9 cellular contexts compared by ENCODE assay signal in the genomic region with DNA sequence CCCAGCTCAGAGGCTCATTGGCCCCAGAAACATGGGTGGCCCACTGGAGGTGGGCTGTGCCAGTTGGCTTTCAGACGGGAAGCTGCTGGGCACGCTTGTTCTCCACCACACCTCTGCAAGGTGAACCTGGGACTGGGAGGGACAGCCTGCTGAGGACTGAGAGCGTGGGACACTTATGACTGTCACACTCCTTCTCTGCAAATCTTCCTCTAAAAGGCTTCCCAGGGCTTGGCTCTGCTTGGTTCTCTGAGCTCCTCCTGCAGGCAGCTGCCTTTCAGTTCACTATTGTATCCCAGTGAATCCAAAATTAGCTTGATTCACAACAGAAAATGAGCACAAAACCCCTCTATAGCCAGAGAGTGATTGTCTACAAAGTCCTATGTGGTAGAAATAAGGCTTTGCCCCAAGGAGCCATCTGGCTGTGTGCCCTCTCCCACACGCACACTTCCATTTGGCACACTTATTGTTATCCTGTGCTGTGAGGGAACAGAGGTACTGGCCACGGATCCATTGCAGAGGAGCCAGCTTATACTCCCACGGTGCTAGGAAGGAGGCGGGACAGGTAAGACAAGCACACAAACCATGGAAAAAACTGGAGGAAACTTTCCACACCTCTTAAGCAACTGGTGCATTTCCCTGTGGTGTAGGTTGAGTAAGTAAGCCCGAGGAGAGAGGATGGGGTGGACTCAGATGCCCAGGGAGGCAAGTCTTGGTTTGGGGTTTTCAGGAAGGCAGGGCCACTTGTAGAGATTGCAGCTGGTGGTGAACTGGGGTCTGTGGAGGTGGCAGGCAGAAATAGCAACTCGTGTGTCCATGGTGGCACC. TPM values are rescaled to one million over a fixed set of nuclear protein-coding genes. Genes with fewer than 3 reads are reported as not detected.
DNase-seq lines count a peak whose midpoint lies in the region; ATAC-seq and TF ChIP-seq lines count a peak whose summit lies in the region.
"Had no signal": no experiment of that assay in that cellular context is flagged by ENCODE, and none has a peak within 500 bp of the region (broad histone marks: within the 10 kb centered on the region; RNA-seq: fewer than 3 reads in every experiment).

No MANE protein-coding gene starts in this region.

- H3K4me3 Mint-ChIP-seq in activated naive CD8-positive, alpha-beta T cell, result peak overlapping the region; percentile 62
- H3K4me3 Mint-ChIP-seq in osteocyte (ENCODE audit: unreplicated experiment), result no peak overlapping the region

- peaks cover 30 to 91% of the 10 kb centered on the region in 2 donors for H3K4me1 ChIP-seq in left lung

- no peaks in the 10 kb centered on the region for H3K27me3 ChIP-seq in left lung

- no peaks in the 10 kb centered on the region for H3K9me3 Mint-ChIP-seq in activated naive CD8-positive, alpha-beta T cell (ENCODE audit: low read depth)
- H3K9me3 Mint-ChIP-seq in osteocyte (ENCODE audit: unreplicated experiment), result no peaks in the 10 kb centered on the region

- intact Hi-C loops in left lung (cut with DNase I), result no loop called here

- no peak overlapping the region for H3K4me3 ChIP-seq in left lung

- no peaks in the 10 kb centered on the region for H3K27me3 Mint-ChIP-seq in activated naive CD8-positive, alpha-beta T cell
- no peaks in the 10 kb centered on the region for H3K27me3 Mint-ChIP-seq in osteocyte (ENCODE audit: unreplicated experiment)

- DNase-seq in DMS 273 (lab: John Stamatoyannopoulos, UW; ENCODE audit: unreplicated experiment) (peak; percentile 61), DMS 273 treated with DMSO at 0.1 percent for 48 hours (lab: John Stamatoyannopoulos, UW) (no peak), left lung (no peak), substantia nigra (lab: John Stamatoyannopoulos, UW) (peak in 31 of 49 donors; percentile 18 to 82 (median 50)), osteocyte (ENCODE audit: extremely low spot score, unreplicated experiment) (no peak), NCI-H1048 (lab: John Stamatoyannopoulos, UW) (no peak)

- H3K27ac Mint-ChIP-seq in activated naive CD8-positive, alpha-beta T cell, result peak overlapping the region; percentile 100
- H3K27ac Mint-ChIP-seq in osteocyte (ENCODE audit: unreplicated experiment), result no peak overlapping the region

- H3K4me1 Mint-ChIP-seq in activated naive CD8-positive, alpha-beta T cell (ENCODE audit: low read depth), result peaks cover 57% of the 10 kb centered on the region
- peaks cover 40% of the 10 kb centered on the region for H3K4me1 Mint-ChIP-seq in osteocyte (ENCODE audit: unreplicated experiment)

- no peaks in the 10 kb centered on the region for H3K36me3 Mint-ChIP-seq in activated naive CD8-positive, alpha-beta T cell
- H3K36me3 Mint-ChIP-seq in osteocyte (ENCODE audit: unreplicated experiment), result no peaks in the 10 kb centered on the region

- no peak for TF ChIP-seq CTCF in left lung (IDR thresholded peaks at IDR 0.05)
- no peak for TF ChIP-seq CTCF in osteocyte (IDR thresholded peaks at IDR 0.05)

- ATAC-seq in left lung (no peak), GM19023 (IDR thresholded peaks at IDR 0.05; ENCODE audit: unreplicated experiment) (no peak)

- H3K36me3 ChIP-seq in left lung, result no peaks in the 10 kb centered on the region

- no peaks in the 10 kb centered on the region for H3K9me3 ChIP-seq in left lung

- H3K27ac ChIP-seq in left lung (peak overlapping the region; percentile 89 to 98), substantia nigra (ENCODE audit: low read depth, low read length, poor library complexity, severe bottlenecking) (peak overlapping the region; percentile 97)
- H3K27ac ChIP-seq: 22Rv1 had no signal

RNA-seq across cellular contexts. Expression of a gene that starts 18.9 kb away (rescaled TPM):
- total RNA-seq in left lung (10 to 100 TPM; 56.2 to 84.8 TPM), osteocyte (31.2 and 33.7 TPM in 2 replicates)

RNA-seq across cellular contexts. Expression of a gene that starts 56.9 kb away (rescaled TPM):
- total RNA-seq in left lung (1 to 10 TPM; 2.0 to 3.0 TPM), osteocyte (not detected in 2 replicates)

Comparison
In these comparisons a context has a peak if more than half of its experiments do, and no peak if none do; other contexts are left out.
1. DNase-seq: peak in DMS 273 (single experiment) and substantia nigra (31 of 49); none in DMS 273 treated with DMSO at 0.1 percent for 48 hours (single experiment), left lung (0 of 2), osteocyte (single experiment) and NCI-H1048 (single experiment).